9 cellular contexts compared by ENCODE assay signal in the genomic region with DNA sequence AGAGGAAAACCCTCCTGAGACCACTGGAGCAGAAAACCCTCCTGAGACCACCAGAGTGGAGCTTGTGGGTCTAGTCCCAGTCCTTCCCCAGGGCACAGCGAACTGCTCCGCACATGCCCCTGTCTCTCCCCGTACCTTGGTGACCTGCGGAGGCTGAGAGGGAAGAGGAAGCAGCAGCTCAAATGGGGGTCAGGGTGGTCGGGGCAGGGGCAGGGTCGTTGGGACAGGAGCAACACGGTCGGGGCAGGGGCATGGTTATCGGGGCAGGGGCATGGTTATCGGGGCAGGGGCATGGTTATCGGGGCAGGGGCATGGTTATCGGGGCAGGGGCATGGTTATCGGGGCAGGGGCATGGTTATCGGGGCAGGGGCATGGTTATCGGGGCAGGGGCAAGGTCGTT. TPM values are rescaled to one million over a fixed set of nuclear protein-coding genes. Genes with fewer than 3 reads are reported as not detected.
"Had no signal": no experiment of that assay in that cellular context is flagged by ENCODE, and none has a peak within 500 bp of the region (broad histone marks: within the 10 kb centered on the region; RNA-seq: fewer than 3 reads in every experiment).

No MANE protein-coding gene starts in this region.

RNA-seq across cellular contexts. Expression of gene UTS2R, which starts 40.5 kb away (rescaled TPM):
- total RNA-seq: stomach, subcutaneous adipose tissue, suprapubic skin, temporal lobe, upper lobe of right lung, ureter, urinary bladder, uterus, vagina had no signal
